1 cellular context compared by ENCODE assay signal in genomic region chr9:76886318-76886717, GRCh38.
TF ChIP-seq lines count a peak whose summit lies in the region.

No MANE protein-coding gene starts in this region.

TF ChIP-seq in GM12878, 131 proteins besides CTCF, POLR2A, EP300 and RAD21:
- TF ChIP-seq FOXM1 (IDR thresholded peaks at IDR 0.05; ENCODE audit: low read depth, low read length) (0 out of 2 replicates have a peak, but pooled peaks have one; percentile 37), RUNX3 (IDR thresholded peaks at IDR 0.05; ENCODE audit: low read length) (peak; percentile 75), SREBF1 (IDR thresholded peaks at IDR 0.05; ENCODE audit: low read length) (no peak)
